ENCODE assay signal across 1 cellular context in the genomic region with DNA sequence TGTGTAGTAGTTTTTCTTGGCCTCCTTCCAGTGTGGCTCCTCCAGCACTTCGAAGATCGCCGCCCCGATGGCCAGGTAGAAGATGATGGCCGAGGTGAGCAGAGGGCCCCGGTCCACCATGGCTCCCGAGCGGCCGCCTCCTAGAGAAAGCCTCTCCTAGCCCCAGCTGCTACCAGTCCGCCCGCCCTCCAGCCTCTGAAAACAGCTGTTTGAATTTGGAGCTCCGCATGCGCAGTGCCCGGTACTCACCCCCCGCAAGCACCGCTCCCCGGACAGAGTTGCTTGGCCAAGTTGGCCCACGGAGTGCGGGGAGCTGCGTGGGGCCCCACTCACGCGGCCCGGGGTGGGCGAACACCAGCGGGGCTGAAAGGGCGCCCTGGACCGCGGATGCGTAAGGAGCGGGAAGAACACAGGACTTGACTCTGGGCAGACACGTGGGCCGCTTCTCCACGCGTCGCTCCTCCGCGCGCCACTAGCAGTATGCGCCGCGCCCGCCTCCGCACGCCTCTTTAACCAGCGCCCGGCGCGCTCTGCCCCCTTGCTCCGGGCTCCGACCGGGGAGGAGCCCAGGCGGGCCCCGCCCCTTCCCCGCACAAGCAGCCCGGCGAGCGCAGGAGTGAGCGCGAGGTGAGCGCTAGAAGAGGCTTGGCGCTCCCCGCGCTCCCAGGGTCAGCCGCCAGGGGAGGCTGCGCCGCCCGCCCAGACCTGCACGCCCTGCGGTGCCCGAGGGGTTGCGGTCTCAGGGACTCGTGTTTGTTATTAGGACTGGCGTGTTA.
TF ChIP-seq lines count a peak whose summit lies in the region.

A gene with protein sequence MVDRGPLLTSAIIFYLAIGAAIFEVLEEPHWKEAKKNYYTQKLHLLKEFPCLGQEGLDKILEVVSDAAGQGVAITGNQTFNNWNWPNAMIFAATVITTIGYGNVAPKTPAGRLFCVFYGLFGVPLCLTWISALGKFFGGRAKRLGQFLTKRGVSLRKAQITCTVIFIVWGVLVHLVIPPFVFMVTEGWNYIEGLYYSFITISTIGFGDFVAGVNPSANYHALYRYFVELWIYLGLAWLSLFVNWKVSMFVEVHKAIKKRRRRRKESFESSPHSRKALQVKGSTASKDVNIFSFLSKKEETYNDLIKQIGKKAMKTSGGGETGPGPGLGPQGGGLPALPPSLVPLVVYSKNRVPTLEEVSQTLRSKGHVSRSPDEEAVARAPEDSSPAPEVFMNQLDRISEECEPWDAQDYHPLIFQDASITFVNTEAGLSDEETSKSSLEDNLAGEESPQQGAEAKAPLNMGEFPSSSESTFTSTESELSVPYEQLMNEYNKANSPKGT (minus strand): TSS at position 484 of the 776 bp plus-strand sequence. CDS start 364 bp downstream, at position 120.

TF ChIP-seq in HepG2, 621 proteins besides CTCF, POLR2A, EP300 and RAD21 (continued from another document):
- TF ChIP-seq, protein P1, sequence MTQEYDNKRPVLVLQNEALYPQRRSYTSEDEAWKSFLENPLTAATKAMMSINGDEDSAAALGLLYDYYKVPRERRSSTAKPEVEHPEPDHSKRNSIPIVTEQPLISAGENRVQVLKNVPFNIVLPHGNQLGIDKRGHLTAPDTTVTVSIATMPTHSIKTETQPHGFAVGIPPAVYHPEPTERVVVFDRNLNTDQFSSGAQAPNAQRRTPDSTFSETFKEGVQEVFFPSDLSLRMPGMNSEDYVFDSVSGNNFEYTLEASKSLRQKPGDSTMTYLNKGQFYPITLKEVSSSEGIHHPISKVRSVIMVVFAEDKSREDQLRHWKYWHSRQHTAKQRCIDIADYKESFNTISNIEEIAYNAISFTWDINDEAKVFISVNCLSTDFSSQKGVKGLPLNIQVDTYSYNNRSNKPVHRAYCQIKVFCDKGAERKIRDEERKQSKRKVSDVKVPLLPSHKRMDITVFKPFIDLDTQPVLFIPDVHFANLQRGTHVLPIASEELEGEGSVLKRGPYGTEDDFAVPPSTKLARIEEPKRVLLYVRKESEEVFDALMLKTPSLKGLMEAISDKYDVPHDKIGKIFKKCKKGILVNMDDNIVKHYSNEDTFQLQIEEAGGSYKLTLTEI (CRISPR knock-in tag; conservative IDR thresholded peaks at IDR 0.05): no peak
- TF ChIP-seq, protein P2, sequence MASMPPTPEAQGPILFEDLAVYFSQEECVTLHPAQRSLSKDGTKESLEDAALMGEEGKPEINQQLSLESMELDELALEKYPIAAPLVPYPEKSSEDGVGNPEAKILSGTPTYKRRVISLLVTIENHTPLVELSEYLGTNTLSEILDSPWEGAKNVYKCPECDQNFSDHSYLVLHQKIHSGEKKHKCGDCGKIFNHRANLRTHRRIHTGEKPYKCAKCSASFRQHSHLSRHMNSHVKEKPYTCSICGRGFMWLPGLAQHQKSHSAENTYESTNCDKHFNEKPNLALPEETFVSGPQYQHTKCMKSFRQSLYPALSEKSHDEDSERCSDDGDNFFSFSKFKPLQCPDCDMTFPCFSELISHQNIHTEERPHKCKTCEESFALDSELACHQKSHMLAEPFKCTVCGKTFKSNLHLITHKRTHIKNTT (CRISPR knock-in tag; IDR thresholded peaks at IDR 0.05): no peak
- TF ChIP-seq, protein P3, sequence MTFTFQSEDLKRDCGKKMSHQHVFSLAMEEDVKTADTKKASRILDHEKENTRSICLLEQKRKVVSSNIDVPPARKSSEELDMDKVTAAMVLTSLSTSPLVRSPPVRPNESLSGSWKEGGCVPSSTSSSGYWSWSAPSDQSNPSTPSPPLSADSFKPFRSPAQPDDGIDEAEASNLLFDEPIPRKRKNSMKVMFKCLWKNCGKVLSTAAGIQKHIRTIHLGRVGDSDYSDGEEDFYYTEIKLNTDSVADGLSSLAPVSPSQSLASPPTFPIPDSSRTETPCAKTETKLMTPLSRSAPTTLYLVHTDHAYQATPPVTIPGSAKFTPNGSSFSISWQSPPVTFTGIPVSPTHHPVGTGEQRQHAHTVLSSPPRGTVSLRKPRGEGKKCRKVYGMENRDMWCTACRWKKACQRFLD (CRISPR knock-in tag; IDR thresholded peaks at IDR 0.05; ENCODE audit: borderline replicate concordance): no peak
- no peak for TF ChIP-seq KLF12 (CRISPR knock-in tag; IDR thresholded peaks at IDR 0.05; ENCODE audit: borderline replicate concordance)
- TF ChIP-seq AGO2 (optimal IDR thresholded peaks at IDR 0.05; ENCODE audit: low read depth, low read length): peak; percentile 40
- TF ChIP-seq, protein P4, sequence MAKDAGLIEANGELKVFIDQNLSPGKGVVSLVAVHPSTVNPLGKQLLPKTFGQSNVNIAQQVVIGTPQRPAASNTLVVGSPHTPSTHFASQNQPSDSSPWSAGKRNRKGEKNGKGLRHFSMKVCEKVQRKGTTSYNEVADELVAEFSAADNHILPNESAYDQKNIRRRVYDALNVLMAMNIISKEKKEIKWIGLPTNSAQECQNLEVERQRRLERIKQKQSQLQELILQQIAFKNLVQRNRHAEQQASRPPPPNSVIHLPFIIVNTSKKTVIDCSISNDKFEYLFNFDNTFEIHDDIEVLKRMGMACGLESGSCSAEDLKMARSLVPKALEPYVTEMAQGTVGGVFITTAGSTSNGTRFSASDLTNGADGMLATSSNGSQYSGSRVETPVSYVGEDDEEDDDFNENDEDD (CRISPR knock-in tag; IDR thresholded peaks at IDR 0.05; ENCODE audit: borderline replicate concordance): peak; percentile 52; the same call in 1 of the 2 replicates
- TF ChIP-seq, protein P5, sequence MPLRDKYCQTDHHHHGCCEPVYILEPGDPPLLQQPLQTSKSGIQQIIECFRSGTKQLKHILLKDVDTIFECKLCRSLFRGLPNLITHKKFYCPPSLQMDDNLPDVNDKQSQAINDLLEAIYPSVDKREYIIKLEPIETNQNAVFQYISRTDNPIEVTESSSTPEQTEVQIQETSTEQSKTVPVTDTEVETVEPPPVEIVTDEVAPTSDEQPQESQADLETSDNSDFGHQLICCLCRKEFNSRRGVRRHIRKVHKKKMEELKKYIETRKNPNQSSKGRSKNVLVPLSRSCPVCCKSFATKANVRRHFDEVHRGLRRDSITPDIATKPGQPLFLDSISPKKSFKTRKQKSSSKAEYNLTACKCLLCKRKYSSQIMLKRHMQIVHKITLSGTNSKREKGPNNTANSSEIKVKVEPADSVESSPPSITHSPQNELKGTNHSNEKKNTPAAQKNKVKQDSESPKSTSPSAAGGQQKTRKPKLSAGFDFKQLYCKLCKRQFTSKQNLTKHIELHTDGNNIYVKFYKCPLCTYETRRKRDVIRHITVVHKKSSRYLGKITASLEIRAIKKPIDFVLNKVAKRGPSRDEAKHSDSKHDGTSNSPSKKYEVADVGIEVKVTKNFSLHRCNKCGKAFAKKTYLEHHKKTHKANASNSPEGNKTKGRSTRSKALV (CRISPR knock-in tag; IDR thresholded peaks at IDR 0.05): peak; percentile 51; the same call in 1 of the 2 replicates
- TF ChIP-seq, protein P6, sequence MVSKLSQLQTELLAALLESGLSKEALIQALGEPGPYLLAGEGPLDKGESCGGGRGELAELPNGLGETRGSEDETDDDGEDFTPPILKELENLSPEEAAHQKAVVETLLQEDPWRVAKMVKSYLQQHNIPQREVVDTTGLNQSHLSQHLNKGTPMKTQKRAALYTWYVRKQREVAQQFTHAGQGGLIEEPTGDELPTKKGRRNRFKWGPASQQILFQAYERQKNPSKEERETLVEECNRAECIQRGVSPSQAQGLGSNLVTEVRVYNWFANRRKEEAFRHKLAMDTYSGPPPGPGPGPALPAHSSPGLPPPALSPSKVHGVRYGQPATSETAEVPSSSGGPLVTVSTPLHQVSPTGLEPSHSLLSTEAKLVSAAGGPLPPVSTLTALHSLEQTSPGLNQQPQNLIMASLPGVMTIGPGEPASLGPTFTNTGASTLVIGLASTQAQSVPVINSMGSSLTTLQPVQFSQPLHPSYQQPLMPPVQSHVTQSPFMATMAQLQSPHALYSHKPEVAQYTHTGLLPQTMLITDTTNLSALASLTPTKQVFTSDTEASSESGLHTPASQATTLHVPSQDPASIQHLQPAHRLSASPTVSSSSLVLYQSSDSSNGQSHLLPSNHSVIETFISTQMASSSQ (IDR thresholded peaks at IDR 0.05; ENCODE audit: low read depth): no peak
- TF ChIP-seq, protein P6 (CRISPR knock-in tag; IDR thresholded peaks at IDR 0.05; ENCODE audit: borderline replicate concordance): no peak
- no peak for TF ChIP-seq HNRNPH1 (optimal IDR thresholded peaks at IDR 0.05; ENCODE audit: low read depth, low read length)
- TF ChIP-seq HNRNPLL (IDR thresholded peaks at IDR 0.05; ENCODE audit: low read depth, low read length, poor library complexity, severe bottlenecking): peak; percentile 79
- TF ChIP-seq, protein P7, sequence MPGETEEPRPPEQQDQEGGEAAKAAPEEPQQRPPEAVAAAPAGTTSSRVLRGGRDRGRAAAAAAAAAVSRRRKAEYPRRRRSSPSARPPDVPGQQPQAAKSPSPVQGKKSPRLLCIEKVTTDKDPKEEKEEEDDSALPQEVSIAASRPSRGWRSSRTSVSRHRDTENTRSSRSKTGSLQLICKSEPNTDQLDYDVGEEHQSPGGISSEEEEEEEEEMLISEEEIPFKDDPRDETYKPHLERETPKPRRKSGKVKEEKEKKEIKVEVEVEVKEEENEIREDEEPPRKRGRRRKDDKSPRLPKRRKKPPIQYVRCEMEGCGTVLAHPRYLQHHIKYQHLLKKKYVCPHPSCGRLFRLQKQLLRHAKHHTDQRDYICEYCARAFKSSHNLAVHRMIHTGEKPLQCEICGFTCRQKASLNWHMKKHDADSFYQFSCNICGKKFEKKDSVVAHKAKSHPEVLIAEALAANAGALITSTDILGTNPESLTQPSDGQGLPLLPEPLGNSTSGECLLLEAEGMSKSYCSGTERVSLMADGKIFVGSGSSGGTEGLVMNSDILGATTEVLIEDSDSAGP (CRISPR knock-in tag; IDR thresholded peaks at IDR 0.05; ENCODE audit: borderline replicate concordance): peak; percentile 48; the same call in 1 of the 2 replicates
- TF ChIP-seq ZNF619 (CRISPR knock-in tag; IDR thresholded peaks at IDR 0.05): no peak
- TF ChIP-seq ZNF703 (CRISPR knock-in tag; IDR thresholded peaks at IDR 0.05; ENCODE audit: borderline replicate concordance): no peak
- TF ChIP-seq ZNF543 (CRISPR knock-in tag; IDR thresholded peaks at IDR 0.05): no peak
- TF ChIP-seq, protein P8, sequence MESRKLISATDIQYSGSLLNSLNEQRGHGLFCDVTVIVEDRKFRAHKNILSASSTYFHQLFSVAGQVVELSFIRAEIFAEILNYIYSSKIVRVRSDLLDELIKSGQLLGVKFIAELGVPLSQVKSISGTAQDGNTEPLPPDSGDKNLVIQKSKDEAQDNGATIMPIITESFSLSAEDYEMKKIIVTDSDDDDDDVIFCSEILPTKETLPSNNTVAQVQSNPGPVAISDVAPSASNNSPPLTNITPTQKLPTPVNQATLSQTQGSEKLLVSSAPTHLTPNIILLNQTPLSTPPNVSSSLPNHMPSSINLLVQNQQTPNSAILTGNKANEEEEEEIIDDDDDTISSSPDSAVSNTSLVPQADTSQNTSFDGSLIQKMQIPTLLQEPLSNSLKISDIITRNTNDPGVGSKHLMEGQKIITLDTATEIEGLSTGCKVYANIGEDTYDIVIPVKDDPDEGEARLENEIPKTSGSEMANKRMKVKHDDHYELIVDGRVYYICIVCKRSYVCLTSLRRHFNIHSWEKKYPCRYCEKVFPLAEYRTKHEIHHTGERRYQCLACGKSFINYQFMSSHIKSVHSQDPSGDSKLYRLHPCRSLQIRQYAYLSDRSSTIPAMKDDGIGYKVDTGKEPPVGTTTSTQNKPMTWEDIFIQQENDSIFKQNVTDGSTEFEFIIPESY (CRISPR knock-in tag; IDR thresholded peaks at IDR 0.05): no peak
- TF ChIP-seq, protein P9, sequence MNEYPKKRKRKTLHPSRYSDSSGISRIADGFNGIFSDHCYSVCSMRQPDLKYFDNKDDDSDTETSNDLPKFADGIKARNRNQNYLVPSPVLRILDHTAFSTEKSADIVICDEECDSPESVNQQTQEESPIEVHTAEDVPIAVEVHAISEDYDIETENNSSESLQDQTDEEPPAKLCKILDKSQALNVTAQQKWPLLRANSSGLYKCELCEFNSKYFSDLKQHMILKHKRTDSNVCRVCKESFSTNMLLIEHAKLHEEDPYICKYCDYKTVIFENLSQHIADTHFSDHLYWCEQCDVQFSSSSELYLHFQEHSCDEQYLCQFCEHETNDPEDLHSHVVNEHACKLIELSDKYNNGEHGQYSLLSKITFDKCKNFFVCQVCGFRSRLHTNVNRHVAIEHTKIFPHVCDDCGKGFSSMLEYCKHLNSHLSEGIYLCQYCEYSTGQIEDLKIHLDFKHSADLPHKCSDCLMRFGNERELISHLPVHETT (CRISPR knock-in tag; conservative IDR thresholded peaks at IDR 0.05): no peak
- TF ChIP-seq ZNF446 (CRISPR knock-in tag; IDR thresholded peaks at IDR 0.05): no peak
- peak; percentile 33; the same call in 1 of the 2 replicates for TF ChIP-seq ZNF891 (CRISPR knock-in tag; IDR thresholded peaks at IDR 0.05)
- peak; percentile 73 for TF ChIP-seq RBFOX2 (IDR thresholded peaks at IDR 0.05; ENCODE audit: low read depth, low read length)
- TF ChIP-seq ZFP36L2 (CRISPR knock-in tag; IDR thresholded peaks at IDR 0.05): no peak
- no peak for TF ChIP-seq CREB1 (IDR thresholded peaks at IDR 0.05)
- TF ChIP-seq CREB1 (CRISPR knock-in tag; IDR thresholded peaks at IDR 0.05): no peak
- TF ChIP-seq ZSCAN20 (CRISPR knock-in tag; IDR thresholded peaks at IDR 0.05; ENCODE audit: borderline replicate concordance): no peak
- TF ChIP-seq, protein P10, sequence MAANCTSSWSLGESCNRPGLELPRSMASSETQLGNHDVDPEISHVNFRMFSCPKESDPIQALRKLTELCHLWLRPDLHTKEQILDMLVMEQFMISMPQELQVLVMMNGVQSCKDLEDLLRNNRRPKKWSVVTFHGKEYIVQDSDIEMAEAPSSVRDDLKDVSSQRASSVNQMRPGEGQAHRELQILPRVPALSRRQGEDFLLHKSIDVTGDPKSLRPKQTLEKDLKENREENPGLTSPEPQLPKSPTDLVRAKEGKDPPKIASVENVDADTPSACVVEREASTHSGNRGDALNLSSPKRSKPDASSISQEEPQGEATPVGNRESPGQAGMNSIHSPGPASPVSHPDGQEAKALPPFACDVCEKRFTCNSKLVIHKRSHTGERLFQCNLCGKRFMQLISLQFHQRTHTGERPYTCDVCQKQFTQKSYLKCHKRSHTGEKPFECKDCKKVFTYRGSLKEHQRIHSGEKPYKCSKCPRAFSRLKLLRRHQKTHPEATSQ (CRISPR knock-in tag; IDR thresholded peaks at IDR 0.05; ENCODE audit: borderline replicate concordance): no peak
- no peak for TF ChIP-seq ZNF788 (CRISPR knock-in tag; IDR thresholded peaks at IDR 0.05; ENCODE audit: borderline replicate concordance)
- 0 out of 2 replicates have a peak, but pooled peaks have one; percentile 27 for TF ChIP-seq ZNF768 (CRISPR knock-in tag; IDR thresholded peaks at IDR 0.05)
- TF ChIP-seq POLR2G (IDR thresholded peaks at IDR 0.05; ENCODE audit: low read depth, low read length): 0 out of 2 replicates have a peak, but pooled peaks have one; percentile 39
- peak; percentile 18; the same call in 1 of the 2 replicates for TF ChIP-seq GABPB1 (CRISPR knock-in tag; IDR thresholded peaks at IDR 0.05)
TF ChIP-seq in HepG2: peak in this region for 16.
